Comparison of ENCODE assay signal across 8 cellular contexts in genomic region chr5:77844408-77845272, GRCh38.
DNase-seq lines count a peak whose midpoint lies in the region; ATAC-seq and TF ChIP-seq lines count a peak whose summit lies in the region.

No MANE protein-coding gene starts in this region.

- H3K79me1 ChIP-seq in IMR-90 (ENCODE audit: low read depth in 1 of 2, low read length in 2 of 2): no peaks in the 10 kb centered on the region

- H2AK9ac ChIP-seq in IMR-90 (replicated peaks; ENCODE audit: low read depth, low read length, poor library complexity): no peak overlapping the region

- H3K4ac ChIP-seq in IMR-90 (ENCODE audit: low read depth, low read length): no peak overlapping the region

- no peaks in the 10 kb centered on the region for H4K20me1 ChIP-seq in IMR-90 (ENCODE audit: insufficient read depth, low read length)

- no peak overlapping the region for H3K27ac Mint-ChIP-seq in nephron progenitor cell

- CTCF ChIA-PET in IMR-90 (lab: Yijun Ruan, JAX): no interaction called here

- H2BK20ac ChIP-seq in IMR-90 (ENCODE audit: low read depth, low read length): no peak overlapping the region

- no peak overlapping the region; the same call in 1 of the 2 replicates for H3K9ac ChIP-seq in IMR-90 (ENCODE audit: low read depth, low read length)

- in situ Hi-C loops in IMR-90 (cut with MboI; ENCODE audit: low sequenced_read_pairs): no loop called here

- peak overlapping the region; percentile 67; the same call in 1 of the 2 replicates for H3K23ac ChIP-seq in IMR-90 (ENCODE audit: low read depth, low read length)

- dilution Hi-C loops in IMR-90 (cut with HindIII; ENCODE audit: low sequenced_read_pairs, unreplicated experiment): no loop called here

- peak overlapping the region in 1 of 2 experiments; percentile 21; a peak in 1 of 4 replicates for H4K8ac ChIP-seq in IMR-90 (ENCODE audit: low read depth in 2 of 2, low read length in 2 of 2)

- H3K27me3 ChIP-seq in IMR-90 (ENCODE audit: control insufficient read depth, insufficient read depth, low read length) (peaks cover 24% of the 10 kb centered on the region), esophagus muscularis mucosa (peaks cover 0 to 7% (median 0%) of the 10 kb centered on the region in 4 donors)

- TF ChIP-seq CTCF in AG10803 (conservative IDR thresholded peaks at IDR 0.05; ENCODE audit: low read length): no peak; the same call in 1 of the 2 replicates
- TF ChIP-seq CTCF in IMR-90 (conservative IDR thresholded peaks at IDR 0.05; ENCODE audit: low read depth, low read length): no peak
- TF ChIP-seq CTCF in esophagus muscularis mucosa (IDR thresholded peaks at IDR 0.05): peak in 1 of 3 experiments; percentile 37
- TF ChIP-seq CTCF in nephron progenitor cell (IDR thresholded peaks at IDR 0.05): no peak

- H3K9me3 ChIP-seq in IMR-90 (ENCODE audit: control insufficient read depth, insufficient read depth, low read length) (no peaks in the 10 kb centered on the region), esophagus muscularis mucosa (no peaks in the 10 kb centered on the region)

- no peaks in the 10 kb centered on the region for H3K9me1 ChIP-seq in IMR-90 (ENCODE audit: insufficient read depth, low read length)

- peak overlapping the region; percentile 82 for H3K4me3 Mint-ChIP-seq in nephron progenitor cell

- POLR2A ChIA-PET in IMR-90 (lab: Charles Lee; ENCODE audit: unreplicated experiment): interaction anchor here (0.8 kb wide), 1 partner anchor 8 kb away, joined by 3 read pairs; no protein-coding TSS in a partner anchor

- no peaks in the 10 kb centered on the region for H3K9me3 Mint-ChIP-seq in nephron progenitor cell

- H3K18ac ChIP-seq in IMR-90 (ENCODE audit: low read depth, low read length): no peak overlapping the region

- peaks cover 92% of the 10 kb centered on the region for H3K27me3 Mint-ChIP-seq in nephron progenitor cell (ENCODE audit: low read depth, poor library complexity)

- no peak for TF ChIP-seq EP300 in esophagus muscularis mucosa (IDR thresholded peaks at IDR 0.05)

- no peak overlapping the region for H2BK15ac ChIP-seq in IMR-90 (ENCODE audit: low read depth, low read length)

- 13% methylated on average over 6 of the region's 58 CpGs; no CpG with 5 or more reads in 1 of the 2 experiments for WGBS in IMR-90 (ENCODE audit: extremely low coverage in 2 of 2, insufficient read length in 1 of 2), 2 experiments
- WGBS in esophagus muscularis mucosa: 22% methylated on average over 43 of the region's 58 CpGs

- no peak overlapping the region for H4K5ac ChIP-seq in IMR-90 (ENCODE audit: low read depth, low read length)

- H3K4me1 ChIP-seq in IMR-90 (ENCODE audit: control insufficient read depth, insufficient read depth, low read length): peaks cover 3% of the 10 kb centered on the region; the same call in 1 of the 2 replicates
- H3K4me1 ChIP-seq in esophagus muscularis mucosa: peaks cover 9 to 17% (median 17%) of the 10 kb centered on the region in 4 donors

- no peak overlapping the region for H2BK5ac ChIP-seq in IMR-90 (ENCODE audit: low read depth, low read length, poor library complexity, severe bottlenecking)

- no peak overlapping the region for H2BK120ac ChIP-seq in IMR-90 (ENCODE audit: low read depth, low read length)

- no peaks in the 10 kb centered on the region for H3K36me3 Mint-ChIP-seq in nephron progenitor cell (ENCODE audit: low read depth)

- BruUV-seq in IMR-90 (replicated peaks; lab: Mats Ljungman, UMichigan): no TSS peak

- no peak overlapping the region for H2AK5ac ChIP-seq in IMR-90 (ENCODE audit: low read depth, low read length)

- H3K27ac ChIP-seq in IMR-90 (ENCODE audit: insufficient read depth, low read length) (no peak overlapping the region), esophagus muscularis mucosa (replicated peaks in 1 of 4) (peak overlapping the region in 3 of 4 donors; percentile 4 to 48 (median 28))

- ATAC-seq in IMR-90 (ENCODE audit: low read depth): peak; percentile 71
- no peak for ATAC-seq in HG03045 (IDR thresholded peaks at IDR 0.05; ENCODE audit: unreplicated experiment)
- no peak for ATAC-seq in HG02623 (IDR thresholded peaks at IDR 0.05; ENCODE audit: unreplicated experiment)

- no peak for DNase-seq in AG10803 (ENCODE audit: low read depth)
- no peak for DNase-seq in IMR-90
- peak; percentile 87 for DNase-seq in esophagus muscularis mucosa (ENCODE audit: extremely low spot score)
- DNase-seq in nephron progenitor cell: peak; percentile 43
- no peak for DNase-seq in SIG-M5 (lab: John Stamatoyannopoulos, UW)
- DNase-seq in HuH-7.5 (ENCODE audit: low spot score): no peak

- H3K36me3 ChIP-seq in IMR-90 (ENCODE audit: control insufficient read depth, insufficient read depth, low read length): no peaks in the 10 kb centered on the region
- no peaks in the 10 kb centered on the region for H3K36me3 ChIP-seq in esophagus muscularis mucosa

- H3K56ac ChIP-seq in IMR-90 (ENCODE audit: extremely low read depth, insufficient read depth, low read length): peak overlapping the region; percentile 40; the same call in 1 of the 2 replicates

- intact Hi-C loops in IMR-90 (cut with micrococcal nuclease): no loop called here
- intact Hi-C loops in esophagus muscularis mucosa (cut with DNase I): loop anchor here (5.0 kb wide), 1 partner anchor 192 kb away; no protein-coding TSS in a partner anchor

- peak overlapping the region; percentile 61 for H3K4me2 ChIP-seq in IMR-90 (ENCODE audit: low read depth, low read length)

- H3K4me3 ChIP-seq in AG10803 (ENCODE audit: low read length): peak overlapping the region; percentile 55
- H3K4me3 ChIP-seq in IMR-90 (ENCODE audit: insufficient read depth, low read depth, low read length): peak overlapping the region; percentile 38
- H3K4me3 ChIP-seq in esophagus muscularis mucosa: peak overlapping the region; percentile 59 to 64 (median 61)

- no peak overlapping the region for H4K91ac ChIP-seq in IMR-90 (ENCODE audit: insufficient read depth, low read depth, low read length)

- TF ChIP-seq POLR2A in IMR-90 (IDR thresholded peaks at IDR 0.05; ENCODE audit: low read depth, low read length) (no peak), esophagus muscularis mucosa (IDR thresholded peaks at IDR 0.05; ENCODE audit: low read depth) (no peak)

- no peak overlapping the region; the same call in 1 of the 2 replicates for H3K14ac ChIP-seq in IMR-90 (replicated peaks; ENCODE audit: low read depth, low read length)

- H3K4me1 Mint-ChIP-seq in nephron progenitor cell: peaks cover 45% of the 10 kb centered on the region

- H2AFZ ChIP-seq in IMR-90 (replicated peaks; ENCODE audit: low read length, poor library complexity): peak overlapping the region; percentile 89

- TF ChIP-seq RAD21 in IMR-90 (IDR thresholded peaks at IDR 0.05; ENCODE audit: low read length): no peak

TF ChIP-seq in IMR-90, 13 proteins besides CTCF, POLR2A, EP300 and RAD21:
- TF ChIP-seq MXI1 (IDR thresholded peaks at IDR 0.05; ENCODE audit: borderline replicate concordance, low read depth, low read length) (no peak), RFX5 (IDR thresholded peaks at IDR 0.05; ENCODE audit: low read depth, low read length) (no peak), CEBPB (IDR thresholded peaks at IDR 0.05; ENCODE audit: low read depth, low read length) (no peak), BHLHE40 (IDR thresholded peaks at IDR 0.05; ENCODE audit: low read depth, low read length) (no peak), RCOR1 (IDR thresholded peaks at IDR 0.05; ENCODE audit: insufficient replicate concordance, low read length) (no peak), CHD1 (IDR thresholded peaks at IDR 0.05; ENCODE audit: low read depth, low read length) (no peak), SMC3 (IDR thresholded peaks at IDR 0.05; ENCODE audit: low read depth, low read length) (no peak), ELK1 (IDR thresholded peaks at IDR 0.05; ENCODE audit: borderline replicate concordance, low read depth, low read length) (no peak), NFE2L2 (IDR thresholded peaks at IDR 0.05; ENCODE audit: low read depth, low read length) (no peak), USF2 (IDR thresholded peaks at IDR 0.05; ENCODE audit: low read depth, low read length) (no peak), MAFK (IDR thresholded peaks at IDR 0.05; ENCODE audit: low read depth, low read length) (no peak)

Comparison
In these comparisons a context has a peak if more than half of its experiments do, and no peak if none do; other contexts are left out.
1. DNase-seq: peak in esophagus muscularis mucosa (single experiment) and nephron progenitor cell (single experiment); none in AG10803 (single experiment), IMR-90 (single experiment), SIG-M5 (single experiment) and HuH-7.5 (single experiment).
2. Peak in every context shown above with its lines, with median percentiles within 50 percentile points of each other: H3K4me3 ChIP-seq.